5 cellular contexts compared by ENCODE assay signal in the genomic region with DNA sequence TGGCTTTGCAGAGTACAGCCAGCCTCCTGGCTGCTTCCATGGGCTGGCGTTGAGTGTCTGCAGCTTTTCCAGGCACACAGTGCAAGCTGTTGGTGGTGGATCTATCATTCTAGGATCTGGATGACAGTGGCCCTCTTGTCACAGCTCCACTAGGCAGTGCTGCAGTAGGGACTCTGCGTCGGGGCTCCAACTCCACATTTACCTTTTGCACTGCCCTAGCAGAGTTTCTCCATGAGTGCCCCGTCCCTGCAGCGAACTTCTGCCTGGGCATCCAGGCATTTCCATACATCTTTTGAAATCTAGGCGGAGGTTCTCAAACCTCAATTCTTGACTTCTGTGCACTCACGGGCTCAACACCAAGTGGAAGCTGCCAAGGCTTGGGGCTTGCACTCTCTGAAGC.
"Had no signal": no experiment of that assay in that cellular context is flagged by ENCODE, and none has a peak within 500 bp of the region (broad histone marks: within the 10 kb centered on the region; RNA-seq: fewer than 3 reads in every experiment).

No MANE protein-coding gene starts in this region.

- H3K4me3 Mint-ChIP-seq: IgD-negative memory B cell had no signal

- DNase-seq: IMR-90, KBM-7 had no signal

- H3K36me3 Mint-ChIP-seq: IgD-negative memory B cell had no signal

- H3K4me3 ChIP-seq: K562 had no signal

- H3K4me1 Mint-ChIP-seq: IgD-negative memory B cell had no signal

- H3K27ac ChIP-seq: HL-60 had no signal

- H3K27me3 Mint-ChIP-seq: IgD-negative memory B cell had no signal

- H3K27ac Mint-ChIP-seq: IgD-negative memory B cell had no signal
